In the genomic region with DNA sequence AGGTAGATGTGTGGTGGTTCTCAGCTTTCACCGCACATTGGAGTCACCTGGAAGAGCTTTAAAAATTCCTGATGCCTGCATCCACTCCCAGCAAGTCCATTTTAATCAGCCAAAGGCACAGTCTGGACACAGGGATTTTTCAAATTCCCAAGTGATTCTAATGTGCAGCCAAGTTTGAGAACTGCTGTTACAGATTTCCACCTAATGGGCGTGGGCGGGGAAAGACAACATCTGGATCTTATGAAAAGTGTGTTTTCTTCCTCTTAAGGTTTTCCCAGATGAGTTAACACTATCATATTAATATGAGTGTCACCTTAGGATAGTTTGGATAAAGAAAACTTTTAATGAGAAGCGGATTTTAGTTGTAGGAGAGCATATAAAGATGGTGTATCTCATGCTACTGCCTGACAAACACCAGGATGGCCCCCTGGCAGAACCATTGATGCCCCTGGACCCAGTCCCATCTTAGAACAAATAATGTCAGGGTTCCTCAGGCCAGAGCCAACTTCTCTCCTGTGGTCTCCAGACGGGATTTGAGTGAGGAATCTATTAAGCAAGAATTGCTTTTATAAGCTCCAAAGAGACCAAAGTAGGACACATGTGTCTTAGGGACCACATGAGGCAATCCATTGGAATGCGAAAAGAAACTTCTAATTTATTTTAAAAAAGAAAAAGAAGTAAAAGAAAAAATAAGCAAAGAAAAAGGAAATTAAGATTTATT, we compare ENCODE assay signal across 1 cellular context.
TF ChIP-seq lines count a peak whose summit lies in the region.

No MANE protein-coding gene starts in this region.

TF ChIP-seq in GM12878, 131 proteins besides CTCF, POLR2A, EP300 and RAD21:
- TF ChIP-seq, protein P1, sequence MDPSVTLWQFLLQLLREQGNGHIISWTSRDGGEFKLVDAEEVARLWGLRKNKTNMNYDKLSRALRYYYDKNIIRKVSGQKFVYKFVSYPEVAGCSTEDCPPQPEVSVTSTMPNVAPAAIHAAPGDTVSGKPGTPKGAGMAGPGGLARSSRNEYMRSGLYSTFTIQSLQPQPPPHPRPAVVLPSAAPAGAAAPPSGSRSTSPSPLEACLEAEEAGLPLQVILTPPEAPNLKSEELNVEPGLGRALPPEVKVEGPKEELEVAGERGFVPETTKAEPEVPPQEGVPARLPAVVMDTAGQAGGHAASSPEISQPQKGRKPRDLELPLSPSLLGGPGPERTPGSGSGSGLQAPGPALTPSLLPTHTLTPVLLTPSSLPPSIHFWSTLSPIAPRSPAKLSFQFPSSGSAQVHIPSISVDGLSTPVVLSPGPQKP (IDR thresholded peaks at IDR 0.05; ENCODE audit: low read depth, low read length): no peak
- TF ChIP-seq RUNX3 (IDR thresholded peaks at IDR 0.05; ENCODE audit: low read length) (peak; percentile 2; the same call in 1 of the 2 replicates), POLR2AphosphoS2 (IDR thresholded peaks at IDR 0.05; ENCODE audit: low read depth, low read length) (0 out of 2 replicates have a peak, but pooled peaks have one; percentile 40), STAT1 (conservative IDR thresholded peaks at IDR 0.05) (no peak)
- TF ChIP-seq, protein P2, sequence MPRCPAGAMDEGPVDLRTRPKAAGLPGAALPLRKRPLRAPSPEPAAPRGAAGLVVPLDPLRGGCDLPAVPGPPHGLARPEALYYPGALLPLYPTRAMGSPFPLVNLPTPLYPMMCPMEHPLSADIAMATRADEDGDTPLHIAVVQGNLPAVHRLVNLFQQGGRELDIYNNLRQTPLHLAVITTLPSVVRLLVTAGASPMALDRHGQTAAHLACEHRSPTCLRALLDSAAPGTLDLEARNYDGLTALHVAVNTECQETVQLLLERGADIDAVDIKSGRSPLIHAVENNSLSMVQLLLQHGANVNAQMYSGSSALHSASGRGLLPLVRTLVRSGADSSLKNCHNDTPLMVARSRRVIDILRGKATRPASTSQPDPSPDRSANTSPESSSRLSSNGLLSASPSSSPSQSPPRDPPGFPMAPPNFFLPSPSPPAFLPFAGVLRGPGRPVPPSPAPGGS (IDR thresholded peaks at IDR 0.05; ENCODE audit: borderline replicate concordance, insufficient read depth, low read depth, low read length, poor library complexity, severe bottlenecking): peak; percentile 31
TF ChIP-seq in GM12878: peak in this region for 3.
